ENCODE assay signal across 8 cellular contexts in the genomic region with DNA sequence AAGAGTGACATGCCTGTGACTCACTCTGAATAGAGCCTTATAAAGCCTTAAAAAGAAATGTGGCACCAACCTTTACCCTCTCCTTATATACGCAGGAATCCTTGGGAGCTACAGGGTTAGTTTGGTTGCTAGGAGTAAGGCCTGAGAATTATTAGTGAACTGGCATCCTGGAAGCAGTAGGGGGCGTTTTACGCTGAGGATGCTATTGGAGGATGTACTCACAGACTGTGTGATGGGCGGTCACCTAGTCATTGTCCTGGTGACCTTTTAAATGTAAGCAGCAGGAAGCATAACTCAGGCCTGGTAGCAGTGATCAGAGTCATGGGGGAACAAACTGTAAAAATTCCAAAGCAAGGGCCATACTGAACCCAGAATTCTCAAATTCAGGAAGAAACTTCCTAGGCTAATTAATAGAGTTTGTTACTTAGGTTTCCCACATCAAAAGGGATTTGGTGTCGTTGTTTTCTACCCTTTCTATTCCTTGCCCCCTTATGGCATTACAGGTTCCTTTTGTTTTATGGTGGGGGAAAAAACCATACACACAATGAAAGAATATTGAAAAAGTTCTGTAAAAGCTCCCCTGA.
DNase-seq lines count a peak whose midpoint lies in the region; ATAC-seq, FAIRE-seq and TF ChIP-seq lines count a peak whose summit lies in the region.

No MANE protein-coding gene starts in this region.

- H3K27me3 Mint-ChIP-seq in activated CD8-positive, alpha-beta T cell treated with anti-CD3 and anti-CD28 coated beads for 36 hours = no peaks in the 10 kb centered on the region
- no peaks in the 10 kb centered on the region for H3K27me3 Mint-ChIP-seq in activated CD8-positive, alpha-beta T cell treated with anti-CD3 and anti-CD28 coated beads, Interleukin-2, amount 10 ng/mL, durations not matched to agents 7 days and 5 days (ENCODE audit: low read depth)
- no peaks in the 10 kb centered on the region for H3K27me3 Mint-ChIP-seq in T-helper 2 cell treated with Interferon-gamma antibody and Interleukin-4, amounts not matched to agents 5 μg/mL and 100 μg/mL, for 36 hours (ENCODE audit: low read depth)

- no peak overlapping the region for H3K9ac ChIP-seq in K562 (ENCODE audit: insufficient read depth in 1 of 2, low read depth in 2 of 2, low read length in 2 of 2)
- H3K9ac ChIP-seq in trophoblast cell (ENCODE audit: low read length) = no peak overlapping the region

- POLR2A ChIA-PET in activated CD8-positive, alpha-beta T cell treated with anti-CD3 and anti-CD28 coated beads for 36 hours (lab: Charles Lee) = interaction anchor here (1.2 kb wide), 1 partner anchor 47 kb away, joined by 4 read pairs; no protein-coding TSS in a partner anchor
- POLR2A ChIA-PET in activated CD8-positive, alpha-beta T cell treated with anti-CD3 and anti-CD28 coated beads, Interleukin-2, amount 10 ng/mL, durations not matched to agents 7 days and 5 days (lab: Charles Lee) = no interaction called here
- POLR2A ChIA-PET in K562 (lab: Yijun Ruan, JAX) = interaction anchor here (0.6 kb wide), 1 partner anchor 365 kb away, joined by 3 read pairs; the partner anchor contains the start of gene HOXB9

- no peak overlapping the region for H4K8ac ChIP-seq in trophoblast cell (ENCODE audit: low read depth, low read length)

- no peak overlapping the region for H4K91ac ChIP-seq in trophoblast cell (ENCODE audit: low read depth, low read length)

- H3K36me3 ChIP-seq in K562 (ENCODE audit: control insufficient read depth, insufficient read depth, low read length) (no peaks in the 10 kb centered on the region), trophoblast cell (ENCODE audit: control insufficient read depth in 1 of 2, insufficient read depth in 2 of 2, low read length in 2 of 2) (no peaks in the 10 kb centered on the region)

- no peak for TF ChIP-seq POLR2A in K562 (conservative IDR thresholded peaks at IDR 0.05)

- TF ChIP-seq CTCF in activated CD8-positive, alpha-beta T cell treated with anti-CD3 and anti-CD28 coated beads for 36 hours (IDR thresholded peaks at IDR 0.05) = peak; percentile 50
- peak; percentile 75 to 83 (median 78) for TF ChIP-seq CTCF in K562 (IDR thresholded peaks at IDR 0.05 in 2 of 3, conservative IDR thresholded peaks at IDR 0.05 in 1 of 3; ENCODE audit: insufficient read depth in 2 of 3, low read depth in 1 of 3, low read length in 3 of 3)

- no TSS peak for BruUV-seq in K562 (replicated peaks; lab: Mats Ljungman, UMichigan)

- no peak overlapping the region for H3K23ac ChIP-seq in trophoblast cell (ENCODE audit: low read length)

- no peak overlapping the region for H4K12ac ChIP-seq in trophoblast cell (ENCODE audit: low read depth, low read length)

- no peak overlapping the region for H2BK120ac ChIP-seq in trophoblast cell (ENCODE audit: insufficient read depth, low read length, poor library complexity)

- 32% methylated on average over 5 of the region's 5 CpGs for WGBS in K562 (ENCODE audit: insufficient coverage, low coverage, missing lambda C conversion rate)
- no CpG with 5 or more reads among the region's 5 CpGs for WGBS in trophoblast cell (ENCODE audit: extremely low coverage, insufficient coverage, insufficient read length)

- H2AK5ac ChIP-seq in trophoblast cell (ENCODE audit: low read length) = no peak overlapping the region

- H3K27ac ChIP-seq in K562 (ENCODE audit: extremely low read depth, low read depth, low read length) (0 out of 3 replicates have a peak overlapping the region, but pooled peaks have one; percentile 12), trophoblast cell (ENCODE audit: low read depth, low read length) (no peak overlapping the region)

- H3K4ac ChIP-seq in trophoblast cell (ENCODE audit: low read depth, low read length) = no peak overlapping the region

- H3K14ac ChIP-seq in trophoblast cell (ENCODE audit: low read length) = no peak overlapping the region

- no peaks in the 10 kb centered on the region for H3K27me3 ChIP-seq in K562 (ENCODE audit: control insufficient read depth in 2 of 2, insufficient read depth in 2 of 2, low read length in 2 of 2)
- H3K27me3 ChIP-seq in trophoblast cell (ENCODE audit: insufficient read depth, low read length) = no peaks in the 10 kb centered on the region

- H3K79me1 ChIP-seq in trophoblast cell (ENCODE audit: low read length) = no peaks in the 10 kb centered on the region

- no peak overlapping the region for H2BK12ac ChIP-seq in trophoblast cell (ENCODE audit: low read length)

- CTCF ChIA-PET in activated CD8-positive, alpha-beta T cell treated with anti-CD3 and anti-CD28 coated beads for 36 hours (lab: Charles Lee) = interaction anchor here (1.1 to 3.3 kb wide), 6 partner anchors 8 to 332 kb away, joined by 3 to 21 read pairs (median 9); partner anchors contain the start of gene HOXB5
- CTCF ChIA-PET in activated CD8-positive, alpha-beta T cell treated with anti-CD3 and anti-CD28 coated beads, Interleukin-2, amount 10 ng/mL, durations not matched to agents 7 days and 5 days (lab: Charles Lee) = interaction anchor here (0.6 to 4.9 kb wide), 10 partner anchors 11 to 332 kb away, joined by 3 to 60 read pairs (median 6); partner anchors contain the start of gene HOXB5
- CTCF ChIA-PET in K562 (lab: Yijun Ruan, JAX; ENCODE audit: low intra/inter-chr PET ratio) = interaction anchor here (1.1 to 2.1 kb wide), 4 partner anchors 46 to 358 kb away, joined by 3 to 8 read pairs (median 7); no protein-coding TSS in a partner anchor

- H2BK5ac ChIP-seq in trophoblast cell (ENCODE audit: low read depth, low read length, poor library complexity) = no peak overlapping the region

- H2AFZ ChIP-seq in K562 (ENCODE audit: low read depth, low read length) (peak overlapping the region; percentile 55), trophoblast cell (ENCODE audit: insufficient read depth, low read length, poor library complexity) (no peak overlapping the region)

- H3K4me1 Mint-ChIP-seq in activated CD8-positive, alpha-beta T cell treated with anti-CD3 and anti-CD28 coated beads for 36 hours (ENCODE audit: low read depth) = peaks cover 30% of the 10 kb centered on the region
- H3K4me1 Mint-ChIP-seq in activated CD8-positive, alpha-beta T cell treated with anti-CD3 and anti-CD28 coated beads, Interleukin-2, amount 10 ng/mL, durations not matched to agents 7 days and 5 days (ENCODE audit: low read depth) = peaks cover 23% of the 10 kb centered on the region
- peaks cover 9% of the 10 kb centered on the region for H3K4me1 Mint-ChIP-seq in T-helper 2 cell treated with Interferon-gamma antibody and Interleukin-4, amounts not matched to agents 5 μg/mL and 100 μg/mL, for 36 hours (ENCODE audit: low read depth)

- no peaks in the 10 kb centered on the region for H3K9me3 Mint-ChIP-seq in activated CD8-positive, alpha-beta T cell treated with anti-CD3 and anti-CD28 coated beads for 36 hours
- no peaks in the 10 kb centered on the region for H3K9me3 Mint-ChIP-seq in activated CD8-positive, alpha-beta T cell treated with anti-CD3 and anti-CD28 coated beads, Interleukin-2, amount 10 ng/mL, durations not matched to agents 7 days and 5 days (ENCODE audit: insufficient read depth)
- H3K9me3 Mint-ChIP-seq in T-helper 2 cell treated with Interferon-gamma antibody and Interleukin-4, amounts not matched to agents 5 μg/mL and 100 μg/mL, for 36 hours = no peaks in the 10 kb centered on the region

- H3K4me3 ChIP-seq in K562 = no peak overlapping the region
- no peak overlapping the region for H3K4me3 ChIP-seq in trophoblast cell (ENCODE audit: low read depth, low read length)

- no peak overlapping the region for H3K4me2 ChIP-seq in K562 (ENCODE audit: insufficient read depth, low read length)
- no peak overlapping the region for H3K4me2 ChIP-seq in trophoblast cell (ENCODE audit: low read length)

- intact Hi-C loops in activated CD8-positive, alpha-beta T cell treated with anti-CD3 and anti-CD28 coated beads for 36 hours (cut with micrococcal nuclease) = no loop called here
- intact Hi-C loops in K562 (cut with micrococcal nuclease) = loop anchor here (5.0 kb wide), 2 partner anchors 46 to 111 kb away; no protein-coding TSS in a partner anchor

- TF ChIP-seq RAD21 in K562 (CRISPR knock-in tag; conservative IDR thresholded peaks at IDR 0.05 in 1 of 2, IDR thresholded peaks at IDR 0.05 in 1 of 2) = peak in 1 of 2 experiments; percentile 51; a peak in 2 of 4 replicates

- H3K9me1 ChIP-seq in K562 (ENCODE audit: control insufficient read depth, insufficient read depth, low read length) = no peaks in the 10 kb centered on the region

- H3K4me1 ChIP-seq in K562 (replicated peaks in 1 of 2; ENCODE audit: control insufficient read depth in 2 of 2, insufficient read depth in 2 of 2, low read length in 2 of 2) = peaks cover 0 to 19% of the 10 kb centered on the region in 2 experiments; a peak in 3 of 5 replicates
- no peaks in the 10 kb centered on the region for H3K4me1 ChIP-seq in trophoblast cell (ENCODE audit: control insufficient read depth in 1 of 2, insufficient read depth in 2 of 2, low read length in 2 of 2)

- H3K36me3 Mint-ChIP-seq in activated CD8-positive, alpha-beta T cell treated with anti-CD3 and anti-CD28 coated beads for 36 hours (ENCODE audit: low read depth) = peaks cover 10% of the 10 kb centered on the region
- H3K36me3 Mint-ChIP-seq in activated CD8-positive, alpha-beta T cell treated with anti-CD3 and anti-CD28 coated beads, Interleukin-2, amount 10 ng/mL, durations not matched to agents 7 days and 5 days (ENCODE audit: low read depth) = peaks cover 8% of the 10 kb centered on the region
- peaks cover 23% of the 10 kb centered on the region for H3K36me3 Mint-ChIP-seq in T-helper 2 cell treated with Interferon-gamma antibody and Interleukin-4, amounts not matched to agents 5 μg/mL and 100 μg/mL, for 36 hours (ENCODE audit: low read depth)

- H3K27ac Mint-ChIP-seq in activated CD8-positive, alpha-beta T cell treated with anti-CD3 and anti-CD28 coated beads for 36 hours = no peak overlapping the region
- no peak overlapping the region for H3K27ac Mint-ChIP-seq in activated CD8-positive, alpha-beta T cell treated with anti-CD3 and anti-CD28 coated beads, Interleukin-2, amount 10 ng/mL, durations not matched to agents 7 days and 5 days
- no peak overlapping the region for H3K27ac Mint-ChIP-seq in T-helper 2 cell treated with Interferon-gamma antibody and Interleukin-4, amounts not matched to agents 5 μg/mL and 100 μg/mL, for 36 hours

- no peaks in the 10 kb centered on the region for H3K79me2 ChIP-seq in K562 (ENCODE audit: control insufficient read depth, insufficient read depth, low read length)
- H3K79me2 ChIP-seq in trophoblast cell (ENCODE audit: control insufficient read depth, insufficient read depth, low read length, poor library complexity) = no peaks in the 10 kb centered on the region

- no peak overlapping the region for H3K18ac ChIP-seq in trophoblast cell (ENCODE audit: low read length)

- ATAC-seq in activated CD8-positive, alpha-beta T cell treated with anti-CD3 and anti-CD28 coated beads for 36 hours = peak; percentile 62
- no peak for ATAC-seq in activated CD8-positive, alpha-beta T cell treated with anti-CD3 and anti-CD28 coated beads, Interleukin-2, amount 10 ng/mL, durations not matched to agents 7 days and 5 days
- ATAC-seq in K562 = peak; percentile 92

- DNase-seq in activated CD8-positive, alpha-beta T cell treated with anti-CD3 and anti-CD28 coated beads for 36 hours = peak; percentile 49
- DNase-seq in activated CD8-positive, alpha-beta T cell treated with anti-CD3 and anti-CD28 coated beads, Interleukin-2, amount 10 ng/mL, durations not matched to agents 7 days and 5 days = no peak
- DNase-seq in NAMALWA (ENCODE audit: low spot score) (peak; percentile 68), K562 (ENCODE audit: extremely low read depth in 1 of 4, low spot score in 3 of 4) (peak; percentile 59 to 83 (median 66)), trophoblast cell (peak; percentile 7 to 28), NCI-H446 treated with DMSO at 0.1 percent for 48 hours (lab: John Stamatoyannopoulos, UW) (no peak), HPDE6-E6E7 (ENCODE audit: extremely low spot score) (no peak)
- no peak for DNase-seq in T-helper 2 cell treated with Interferon-gamma antibody and Interleukin-4, amounts not matched to agents 5 μg/mL and 100 μg/mL, for 36 hours (ENCODE audit: low spot score)

- in situ Hi-C loops in K562 (cut with MboI) = no loop called here

- H4K20me1 ChIP-seq in K562 (replicated peaks; ENCODE audit: control insufficient read depth, insufficient read depth, low read length) = no peaks in the 10 kb centered on the region

- no peak for TF ChIP-seq EP300 in K562 (IDR thresholded peaks at IDR 0.05; ENCODE audit: low read length)

- no peaks in the 10 kb centered on the region for H3K9me3 ChIP-seq in K562 (replicated peaks; ENCODE audit: control insufficient read depth, insufficient read depth, low read depth, low read length)
- no peaks in the 10 kb centered on the region for H3K9me3 ChIP-seq in trophoblast cell (ENCODE audit: insufficient read depth, low read depth, low read length)

- FAIRE-seq in K562 (lab: Jason Lieb, UNC) = peak; percentile 84

- H3K4me3 Mint-ChIP-seq in activated CD8-positive, alpha-beta T cell treated with anti-CD3 and anti-CD28 coated beads for 36 hours = no peak overlapping the region
- no peak overlapping the region for H3K4me3 Mint-ChIP-seq in activated CD8-positive, alpha-beta T cell treated with anti-CD3 and anti-CD28 coated beads, Interleukin-2, amount 10 ng/mL, durations not matched to agents 7 days and 5 days
- no peak overlapping the region for H3K4me3 Mint-ChIP-seq in T-helper 2 cell treated with Interferon-gamma antibody and Interleukin-4, amounts not matched to agents 5 μg/mL and 100 μg/mL, for 36 hours

Comparison
In these comparisons a context has a peak if more than half of its experiments do, and no peak if none do; other contexts are left out.
1. DNase-seq: peak in activated CD8-positive, alpha-beta T cell treated with anti-CD3 and anti-CD28 coated beads for 36 hours (single experiment), NAMALWA (single experiment), K562 (4 of 4) and trophoblast cell (2 of 2); none in activated CD8-positive, alpha-beta T cell treated with anti-CD3 and anti-CD28 coated beads, Interleukin-2, amount 10 ng/mL, durations not matched to agents 7 days and 5 days (single experiment), NCI-H446 treated with DMSO at 0.1 percent for 48 hours (single experiment), HPDE6-E6E7 (single experiment) and T-helper 2 cell treated with Interferon-gamma antibody and Interleukin-4, amounts not matched to agents 5 μg/mL and 100 μg/mL, for 36 hours (single experiment).